In genomic region chr16:1337486-1337885, GRCh38 we compare ENCODE assay signal across 19 cellular contexts. TPM values are rescaled to one million over a fixed set of nuclear protein-coding genes. Genes with fewer than 3 reads are reported as not detected.
DNase-seq lines count a peak whose midpoint lies in the region; ATAC-seq and TF ChIP-seq lines count a peak whose summit lies in the region.
"Had no signal": no experiment of that assay in that cellular context is flagged by ENCODE, and none has a peak within 500 bp of the region (broad histone marks: within the 10 kb centered on the region; RNA-seq: fewer than 3 reads in every experiment).

No MANE protein-coding gene starts in this region.

- H3K36me3 ChIP-seq in neuronal stem cell (replicated peaks in 1 of 2; ENCODE audit: control insufficient read depth in 2 of 2, insufficient read depth in 2 of 2, low read length in 2 of 2) (peaks cover 0 to 24% of the 10 kb centered on the region in 2 donors), mucosa of descending colon (ENCODE audit: low read depth) (no peaks in the 10 kb centered on the region)
- H3K36me3 ChIP-seq: MG63, tibial artery had no signal

- H3K4me3 ChIP-seq in neuronal stem cell (ENCODE audit: low read length in 2 of 2) = no peak overlapping the region
- H3K4me3 ChIP-seq in mucosa of descending colon = no peak overlapping the region
- H3K4me3 ChIP-seq: MG63, tibial artery had no signal

- peak; percentile 61 for DNase-seq in activated CD4-positive, alpha-beta T cell treated with anti-CD3 and anti-CD28 coated beads, Interleukin-2, amount 10 ng/mL, durations not matched to agents 24 days and 14 days
- DNase-seq in activated CD4-positive, alpha-beta T cell treated with anti-CD3 and anti-CD28 coated beads for 1 hour = no peak
- DNase-seq in NCI-H69 (lab: John Stamatoyannopoulos, UW) (peak; percentile 67), neuronal stem cell (ENCODE audit: low spot score) (no peak), mucosa of descending colon (no peak)
- DNase-seq: activated CD4-positive, alpha-beta T cell treated with anti-CD3 and anti-CD28 coated beads, Interleukin-2, amount 50 U/mL, for 4 hours; activated effector memory CD4-positive, alpha-beta T cell treated with Interleukin-2 at 50 U/mL for 16 hours; activated naive CD8-positive, alpha-beta T cell treated with anti-CD3 and anti-CD28 coated beads, Interleukin-2, amount 10 ng/mL, durations not matched to agents 7 days and 5 days; CD4-positive, CD25-positive, alpha-beta regulatory T cell; GDM1; MG63; naive thymus-derived CD4-positive, alpha-beta T cell; NCI-H446; stimulated activated CD4-positive, alpha-beta T cell treated with anti-CD3 and anti-CD28 coated beads, Interleukin-4, amount 100 ng/mL, for 24 hours; tibial artery had no signal

- H3K4me1 Mint-ChIP-seq in activated CD4-positive, alpha-beta T cell treated with anti-CD3 and anti-CD28 coated beads, Interleukin-2, amount 10 ng/mL, durations not matched to agents 24 days and 14 days = peaks cover 7% of the 10 kb centered on the region

- H3K36me3 Mint-ChIP-seq in activated CD4-positive, alpha-beta T cell treated with anti-CD3 and anti-CD28 coated beads, Interleukin-2, amount 10 ng/mL, durations not matched to agents 24 days and 14 days (ENCODE audit: low read depth) = no peaks in the 10 kb centered on the region
- H3K36me3 Mint-ChIP-seq: activated naive CD8-positive, alpha-beta T cell treated with anti-CD3 and anti-CD28 coated beads, Interleukin-2, amount 10 ng/mL, durations not matched to agents 7 days and 5 days; CD4-positive, CD25-positive, alpha-beta regulatory T cell; memory B cell; naive thymus-derived CD4-positive, alpha-beta T cell had no signal

- H2AK5ac ChIP-seq in neuronal stem cell (ENCODE audit: low read depth, low read length) = no peak overlapping the region

- H3K9ac ChIP-seq in neuronal stem cell (ENCODE audit: low read depth, low read length, poor library complexity) = peak overlapping the region; percentile 44

- H3K27ac Mint-ChIP-seq in activated CD4-positive, alpha-beta T cell treated with anti-CD3 and anti-CD28 coated beads, Interleukin-2, amount 10 ng/mL, durations not matched to agents 24 days and 14 days = no peak overlapping the region
- H3K27ac Mint-ChIP-seq: activated naive CD8-positive, alpha-beta T cell treated with anti-CD3 and anti-CD28 coated beads, Interleukin-2, amount 10 ng/mL, durations not matched to agents 7 days and 5 days; CD4-positive, CD25-positive, alpha-beta regulatory T cell; memory B cell; naive thymus-derived CD4-positive, alpha-beta T cell; stimulated activated naive CD8-positive, alpha-beta T cell treated with anti-CD3 and anti-CD28 coated beads, Interleukin-15, Interleukin-2, amounts not matched to agents 100 ng/mL and 50 ng/mL, for 24 hours had no signal

- no peaks in the 10 kb centered on the region for H3K79me1 ChIP-seq in neuronal stem cell (ENCODE audit: low read depth, low read length)

- no CpG with 5 or more reads among the region's 9 CpGs for WGBS in neuronal stem cell (ENCODE audit: extremely low coverage in 2 of 2, insufficient read length in 2 of 2, insufficient replicate concordance in 1 of 2), 2 donors

- H3K18ac ChIP-seq in neuronal stem cell (ENCODE audit: low read length) = no peak overlapping the region

- peaks cover 12 to 47% of the 10 kb centered on the region in 2 donors for H3K4me1 ChIP-seq in neuronal stem cell (ENCODE audit: control insufficient read depth in 2 of 2, insufficient read depth in 1 of 2, low read depth in 1 of 2, low read length in 2 of 2)
- peaks cover 16% of the 10 kb centered on the region for H3K4me1 ChIP-seq in mucosa of descending colon (ENCODE audit: low read depth)

- H3K4me3 Mint-ChIP-seq in activated CD4-positive, alpha-beta T cell treated with anti-CD3 and anti-CD28 coated beads, Interleukin-2, amount 10 ng/mL, durations not matched to agents 24 days and 14 days = no peak overlapping the region
- H3K4me3 Mint-ChIP-seq: activated naive CD8-positive, alpha-beta T cell treated with anti-CD3 and anti-CD28 coated beads, Interleukin-2, amount 10 ng/mL, durations not matched to agents 7 days and 5 days; CD4-positive, CD25-positive, alpha-beta regulatory T cell; central memory CD8-positive, alpha-beta T cell; memory B cell; naive thymus-derived CD4-positive, alpha-beta T cell; stimulated activated naive CD8-positive, alpha-beta T cell treated with anti-CD3 and anti-CD28 coated beads, Interleukin-15, Interleukin-2, amounts not matched to agents 100 ng/mL and 50 ng/mL, for 24 hours had no signal

- no peak overlapping the region for H3K23ac ChIP-seq in neuronal stem cell (ENCODE audit: low read depth, low read length, poor library complexity)

- H3K9me3 Mint-ChIP-seq in activated CD4-positive, alpha-beta T cell treated with anti-CD3 and anti-CD28 coated beads, Interleukin-2, amount 10 ng/mL, durations not matched to agents 24 days and 14 days = no peaks in the 10 kb centered on the region
- H3K9me3 Mint-ChIP-seq: activated naive CD8-positive, alpha-beta T cell treated with anti-CD3 and anti-CD28 coated beads, Interleukin-2, amount 10 ng/mL, durations not matched to agents 7 days and 5 days; CD4-positive, CD25-positive, alpha-beta regulatory T cell; central memory CD8-positive, alpha-beta T cell; memory B cell; naive thymus-derived CD4-positive, alpha-beta T cell; stimulated activated naive CD8-positive, alpha-beta T cell treated with anti-CD3 and anti-CD28 coated beads, Interleukin-15, Interleukin-2, amounts not matched to agents 100 ng/mL and 50 ng/mL, for 24 hours had no signal

- H3K27ac ChIP-seq in neuronal stem cell (replicated peaks; ENCODE audit: low read length) = no peak overlapping the region
- H3K27ac ChIP-seq: tibial artery had no signal

- H2AFZ ChIP-seq in neuronal stem cell (ENCODE audit: low read length) = no peak overlapping the region

- H3K27me3 Mint-ChIP-seq in activated CD4-positive, alpha-beta T cell treated with anti-CD3 and anti-CD28 coated beads, Interleukin-2, amount 10 ng/mL, durations not matched to agents 24 days and 14 days = peaks cover 21% of the 10 kb centered on the region
- H3K27me3 Mint-ChIP-seq: memory B cell had no signal

- TF ChIP-seq CTCF in mucosa of descending colon (IDR thresholded peaks at IDR 0.05) = no peak

- H3K9me3 ChIP-seq in neuronal stem cell (replicated peaks in 1 of 2; ENCODE audit: control insufficient read depth in 2 of 2, insufficient read depth in 1 of 2, low read depth in 1 of 2, low read length in 2 of 2) (peaks cover 0 to 2% of the 10 kb centered on the region in 2 donors), mucosa of descending colon (no peaks in the 10 kb centered on the region)
- H3K9me3 ChIP-seq: MG63, tibial artery had no signal

- H4K91ac ChIP-seq in neuronal stem cell (ENCODE audit: low read depth, low read length, poor library complexity) = no peak overlapping the region

- no peak overlapping the region for H3K4me2 ChIP-seq in neuronal stem cell (ENCODE audit: insufficient read depth, low read length, poor library complexity, severe bottlenecking)

- H2BK12ac ChIP-seq in neuronal stem cell (ENCODE audit: low read length) = no peak overlapping the region

- no peak overlapping the region for H3K14ac ChIP-seq in neuronal stem cell (ENCODE audit: low read length)

- intact Hi-C loops in activated CD4-positive, alpha-beta T cell treated with anti-CD3 and anti-CD28 coated beads, Interleukin-2, amount 10 ng/mL, durations not matched to agents 24 days and 14 days (cut with micrococcal nuclease) = no loop called here
- intact Hi-C loops in mucosa of descending colon (cut with DNase I, micrococcal nuclease) = no loop called here

- H2BK5ac ChIP-seq in neuronal stem cell (ENCODE audit: low read length) = no peak overlapping the region

- no peak overlapping the region for H4K8ac ChIP-seq in neuronal stem cell (ENCODE audit: low read depth, low read length)

- H2BK15ac ChIP-seq in neuronal stem cell (ENCODE audit: low read length) = peak overlapping the region; percentile 58

- H2BK120ac ChIP-seq in neuronal stem cell (ENCODE audit: low read depth, low read length) = no peak overlapping the region

- H3K4ac ChIP-seq in neuronal stem cell (ENCODE audit: low read length) = no peak overlapping the region

- H3K27me3 ChIP-seq in neuronal stem cell (ENCODE audit: control insufficient read depth in 3 of 3, insufficient read depth in 3 of 3, low read depth in 1 of 3, low read length in 3 of 3) = peaks cover 6 to 47% (median 27%) of the 10 kb centered on the region in 3 experiments

- ATAC-seq in HG03045 (IDR thresholded peaks at IDR 0.05; ENCODE audit: unreplicated experiment) (no peak), mucosa of descending colon (no peak)
- ATAC-seq: naive thymus-derived CD4-positive, alpha-beta T cell had no signal

RNA-seq across cellular contexts. Expression of gene BAIAP3, which starts 4.0 kb away (rescaled TPM):
- 0.30 TPM in 1 of 2 replicates, not detected in the other for total RNA-seq in activated CD4-positive, alpha-beta T cell treated with anti-CD3 and anti-CD28 coated beads, Interleukin-2, amount 10 ng/mL, durations not matched to agents 24 days and 14 days
- polyA plus RNA-seq in neuronal stem cell (2013, experiment 1 of 2) = 3.1 TPM
- 2.9 TPM for polyA plus RNA-seq in neuronal stem cell (2013, experiment 2 of 2)
- 10 to 100 TPM in 1 of 3 donors, 1 to 10 TPM in 2; 5.6 to 14.6 (median 5.7) TPM for total RNA-seq in mucosa of descending colon

RNA-seq across cellular contexts. Expression of gene TSR3, which starts 14.2 kb away (rescaled TPM):
- 81.5 and 88.2 TPM in 2 replicates for total RNA-seq in activated CD4-positive, alpha-beta T cell treated with anti-CD3 and anti-CD28 coated beads, Interleukin-2, amount 10 ng/mL, durations not matched to agents 24 days and 14 days
- 32.4 TPM for polyA plus RNA-seq in neuronal stem cell (2013, experiment 1 of 2)
- 29.6 TPM for polyA plus RNA-seq in neuronal stem cell (2013, experiment 2 of 2)
- 10 to 100 TPM; 46.4 to 57.2 (median 54.1) TPM for total RNA-seq in mucosa of descending colon

RNA-seq across cellular contexts. Expression of gene GNPTG, which starts 14.2 kb away (rescaled TPM):
- total RNA-seq in activated CD4-positive, alpha-beta T cell treated with anti-CD3 and anti-CD28 coated beads, Interleukin-2, amount 10 ng/mL, durations not matched to agents 24 days and 14 days = 23.3 and 23.9 TPM in 2 replicates
- polyA plus RNA-seq in neuronal stem cell (2013, experiment 1 of 2) = 14.7 TPM
- polyA plus RNA-seq in neuronal stem cell (2013, experiment 2 of 2) = 13.2 TPM
- 10 to 100 TPM; 50.1 to 68.9 (median 57.3) TPM for total RNA-seq in mucosa of descending colon

RNA-seq across cellular contexts. Expression of gene UBE2I, which starts 28.1 kb away (rescaled TPM):
- total RNA-seq in activated CD4-positive, alpha-beta T cell treated with anti-CD3 and anti-CD28 coated beads, Interleukin-2, amount 10 ng/mL, durations not matched to agents 24 days and 14 days = 269 and 278 TPM in 2 replicates
- 253 TPM for polyA plus RNA-seq in neuronal stem cell (2013, experiment 1 of 2)
- polyA plus RNA-seq in neuronal stem cell (2013, experiment 2 of 2) = 258 TPM
- total RNA-seq in mucosa of descending colon = 100 to 1,000 TPM in 1 of 3 donors, 10 to 100 TPM in 2; 79.8 to 101 (median 96.9) TPM

Comparison
In these comparisons a context has a peak if more than half of its experiments do, and no peak if none do; other contexts are left out.
1. DNase-seq: peak in activated CD4-positive, alpha-beta T cell treated with anti-CD3 and anti-CD28 coated beads, Interleukin-2, amount 10 ng/mL, durations not matched to agents 24 days and 14 days (single experiment) and NCI-H69 (single experiment); none in activated CD4-positive, alpha-beta T cell treated with anti-CD3 and anti-CD28 coated beads for 1 hour (single experiment), neuronal stem cell (single experiment) and mucosa of descending colon (0 of 3).